ENCODE assay signal across 16 cellular contexts in genomic region chr1:41846595-41846994, GRCh38.
DNase-seq lines count a peak whose midpoint lies in the region; TF ChIP-seq lines count a peak whose summit lies in the region.
"Had no signal": no experiment of that assay in that cellular context is flagged by ENCODE, and none has a peak within 500 bp of the region (broad histone marks: within the 10 kb centered on the region; RNA-seq: fewer than 3 reads in every experiment).

No MANE protein-coding gene starts in this region.

- peaks cover 0 to 37% (median 8%) of the 10 kb centered on the region in 10 experiments; a peak in 11 of 20 replicates for H3K4me1 ChIP-seq in BLaER1 treated with 17β-estradiol and CSF1 and Interleukin-3, amounts not matched to agents 10 nM and 100 nM
- H3K4me1 ChIP-seq in adipocyte (ENCODE audit: control insufficient read depth, insufficient read depth, low read length) (peaks cover 22% of the 10 kb centered on the region), MM.1S (ENCODE audit: low read length) (no peaks in the 10 kb centered on the region)

- no peak overlapping the region for H3K27ac ChIP-seq in BLaER1 treated with 17β-estradiol and CSF1 and Interleukin-3, amounts not matched to agents 10 nM and 100 nM
- H3K27ac ChIP-seq in MM.1S (ENCODE audit: low read length), result no peak overlapping the region
- H3K27ac ChIP-seq: heart right ventricle had no signal

- no peaks in the 10 kb centered on the region for H3K27me3 ChIP-seq in BLaER1 treated with 17β-estradiol and CSF1 and Interleukin-3, amounts not matched to agents 10 nM and 100 nM
- H3K27me3 ChIP-seq in adipocyte (replicated peaks; ENCODE audit: control insufficient read depth, insufficient read depth, low read length) (no peaks in the 10 kb centered on the region), MM.1S (replicated peaks; ENCODE audit: insufficient read depth, low read length) (no peaks in the 10 kb centered on the region)
- H3K27me3 ChIP-seq: heart right ventricle had no signal

- H3K79me2 ChIP-seq in MM.1S (ENCODE audit: low read length), result no peaks in the 10 kb centered on the region

- H3K9ac ChIP-seq in BLaER1 treated with 17β-estradiol and CSF1 and Interleukin-3, amounts not matched to agents 10 nM and 100 nM, result no peak overlapping the region
- no peak overlapping the region for H3K9ac ChIP-seq in adipocyte (ENCODE audit: low read length)
- H3K9ac ChIP-seq in MM.1S (ENCODE audit: low read length), result no peak overlapping the region

- H3K9me3 ChIP-seq in BLaER1 treated with 17β-estradiol and CSF1 and Interleukin-3, amounts not matched to agents 10 nM and 100 nM (replicated peaks in 1 of 11), result no peaks in the 10 kb centered on the region
- H3K9me3 ChIP-seq in adipocyte (ENCODE audit: control insufficient read depth, low read length) (no peaks in the 10 kb centered on the region), MM.1S (replicated peaks; ENCODE audit: insufficient read depth, low read length) (no peaks in the 10 kb centered on the region)
- H3K9me3 ChIP-seq: heart right ventricle had no signal

- no peaks in the 10 kb centered on the region for H3K36me3 ChIP-seq in BLaER1 treated with 17β-estradiol and CSF1 and Interleukin-3, amounts not matched to agents 10 nM and 100 nM
- H3K36me3 ChIP-seq in adipocyte (ENCODE audit: control insufficient read depth, insufficient read depth, low read length, severe bottlenecking), result no peaks in the 10 kb centered on the region
- no peaks in the 10 kb centered on the region for H3K36me3 ChIP-seq in MM.1S (replicated peaks; ENCODE audit: insufficient read depth, low read length)
- H3K36me3 ChIP-seq: heart right ventricle had no signal

- H4K20me1 ChIP-seq in BLaER1 treated with 17β-estradiol and CSF1 and Interleukin-3, amounts not matched to agents 10 nM and 100 nM, result no peaks in the 10 kb centered on the region
- no peaks in the 10 kb centered on the region for H4K20me1 ChIP-seq in MM.1S (ENCODE audit: insufficient read depth, low read length)

- H3F3A ChIP-seq in MM.1S (ENCODE audit: insufficient read depth, low read length), result no peaks in the 10 kb centered on the region

- TF ChIP-seq CTCF in MM.1S (IDR thresholded peaks at IDR 0.05; ENCODE audit: low read length), result no peak

- H3K4me3 ChIP-seq in BLaER1 treated with 17β-estradiol and CSF1 and Interleukin-3, amounts not matched to agents 10 nM and 100 nM, result no peak overlapping the region
- H3K4me3 ChIP-seq in adipocyte (ENCODE audit: low read length) (no peak overlapping the region), MM.1S (ENCODE audit: low read length) (no peak overlapping the region)
- H3K4me3 ChIP-seq: heart right ventricle had no signal

- no peaks in the 10 kb centered on the region for H3K9me2 ChIP-seq in MM.1S (replicated peaks; ENCODE audit: insufficient read depth, low read length)

- peak overlapping the region in 6 of 11 experiments; percentile 8 to 60 (median 26); a peak in 9 of 22 replicates for H3K4me2 ChIP-seq in BLaER1 treated with 17β-estradiol and CSF1 and Interleukin-3, amounts not matched to agents 10 nM and 100 nM
- H3K4me2 ChIP-seq in MM.1S (ENCODE audit: low read depth, low read length), result no peak overlapping the region

- DNase-seq in HCEC 1CT (peak; percentile 24), adipocyte (ENCODE audit: low read depth) (peak; percentile 22), hepatic stellate cell (ENCODE audit: low spot score) (peak; percentile 36), NOMO-1 treated with DMSO at 0.1 percent for 48 hours (lab: John Stamatoyannopoulos, UW; ENCODE audit: unreplicated experiment) (no peak), MM.1S (no peak), amniotic stem cell (lab: John Stamatoyannopoulos, UW) (no peak)
- DNase-seq: activated CD8-positive, alpha-beta T cell treated with anti-CD3 and anti-CD28 coated beads, Interleukin-2, amount 10 ng/mL, durations not matched to agents 7 days and 5 days; amygdala; cortex of kidney; erythroblast; heart right ventricle; islet precursor cell; NCI-H774; stimulated activated CD4-positive, alpha-beta T cell treated with anti-CD3 and anti-CD28 coated beads, Interleukin-1b, Interleukin-23, amount 100 ng/mL, for 48 hours; SW 1271 had no signal

- no peak overlapping the region for H2AFZ ChIP-seq in MM.1S (ENCODE audit: low read length)

Comparison
In these comparisons a context has a peak if more than half of its experiments do, and no peak if none do; other contexts are left out.
1. DNase-seq: peak in HCEC 1CT (single experiment), adipocyte (single experiment) and hepatic stellate cell (single experiment); none in NOMO-1 treated with DMSO at 0.1 percent for 48 hours (single experiment), MM.1S (single experiment) and amniotic stem cell (single experiment).